In genomic region chr1:183694636-183695035, GRCh38 we compare ENCODE assay signal across 23 cellular contexts. TPM values are rescaled to one million over a fixed set of nuclear protein-coding genes. Genes with fewer than 3 reads are reported as not detected.
DNase-seq lines count a peak whose midpoint lies in the region; ATAC-seq and TF ChIP-seq lines count a peak whose summit lies in the region.
"Had no signal": no experiment of that assay in that cellular context is flagged by ENCODE, and none has a peak within 500 bp of the region (broad histone marks: within the 10 kb centered on the region; RNA-seq: fewer than 3 reads in every experiment).

No MANE protein-coding gene starts in this region.

- DNase-seq in Right ventricle myocardium inferior (ENCODE audit: missing footprints) (no peak), cardiac septum (ENCODE audit: low spot score) (no peak), neural crest cell (ENCODE audit: low read depth, low spot score) (no peak), NCI-H524 treated with DMSO at 0.1 percent for 48 hours (lab: John Stamatoyannopoulos, UW) (no peak), activated gamma-delta T cell (lab: John Stamatoyannopoulos, UW) (no peak), NCI-H2107 (lab: John Stamatoyannopoulos, UW) (no peak)
- DNase-seq: CD4-positive, alpha-beta memory T cell; DMS153; DMS79; GF-D8; GOT3; H7; HFFc6 had no signal

- no peak overlapping the region for H3K4me3 Mint-ChIP-seq in brain
- H3K4me3 Mint-ChIP-seq in neural crest cell, result no peak overlapping the region
- H3K4me3 Mint-ChIP-seq: CD14-positive monocyte; CD4-positive, alpha-beta memory T cell; HFFc6 had no signal

- no peak for TF ChIP-seq CTCF in brain (conservative IDR thresholded peaks at IDR 0.05)
- no peak for TF ChIP-seq CTCF in neural crest cell (conservative IDR thresholded peaks at IDR 0.05)

- no peaks in the 10 kb centered on the region for H3K27me3 Mint-ChIP-seq in brain
- H3K27me3 Mint-ChIP-seq in neural crest cell (ENCODE audit: low read depth), result no peaks in the 10 kb centered on the region

- H3K36me3 Mint-ChIP-seq in brain (peaks cover 6% of the 10 kb centered on the region), neural crest cell (ENCODE audit: low read depth) (no peaks in the 10 kb centered on the region)
- H3K36me3 Mint-ChIP-seq: CD14-positive monocyte; CD4-positive, alpha-beta memory T cell had no signal

- intact Hi-C loops in Right ventricle myocardium inferior (cut with DNase I) (no loop called here), cardiac septum (cut with DNase I) (no loop called here)

- peak; percentile 9 for ATAC-seq in Right ventricle myocardium inferior
- ATAC-seq: HCT116 had no signal

- H3K9me3 Mint-ChIP-seq in brain, result no peaks in the 10 kb centered on the region
- H3K9me3 Mint-ChIP-seq in neural crest cell, result no peaks in the 10 kb centered on the region
- H3K9me3 Mint-ChIP-seq: CD14-positive monocyte; CD4-positive, alpha-beta memory T cell; HFFc6 had no signal

- peak overlapping the region; percentile 8 for H3K27ac ChIP-seq in layer of hippocampus (ENCODE audit: low read depth, low read length)
- H3K27ac ChIP-seq: 22Rv1, BLaER1 had no signal

- H3K4me1 Mint-ChIP-seq in brain (peaks cover 34% of the 10 kb centered on the region), neural crest cell (peaks cover 2% of the 10 kb centered on the region)

- H3K27ac Mint-ChIP-seq in brain, result peak overlapping the region in 3 of 5 experiments; percentile 63 to 79 (median 72)
- H3K27ac Mint-ChIP-seq in neural crest cell (ENCODE audit: unreplicated experiment), result peak overlapping the region; percentile 24
- H3K27ac Mint-ChIP-seq: CD14-positive monocyte; CD4-positive, alpha-beta memory T cell; HFFc6 had no signal

- no peaks in the 10 kb centered on the region for H3K27me3 ChIP-seq in layer of hippocampus (ENCODE audit: control insufficient read depth, insufficient read depth, low read length)
- H3K27me3 ChIP-seq: BLaER1 had no signal

RNA-seq across cellular contexts. Expression of gene APOBEC4, which starts 41.5 kb away (rescaled TPM):
- total RNA-seq in Right ventricle myocardium inferior (not detected), cardiac septum (not detected), neural crest cell (not detected in 2 replicates)
- not detected for polyA plus RNA-seq in brain (ENCODE audit: insufficient read depth, low read depth, low replicate concordance)
- total RNA-seq: CD4-positive, alpha-beta memory T cell; Daoy; H7; HepG2; HFFc6 had no signal
- polyA plus RNA-seq: A549; AG04450; CD14-positive monocyte; CD4-positive, alpha-beta memory T cell; HepG2 had no signal

RNA-seq across cellular contexts. Expression of gene ARPC5, which starts 59.1 kb away (rescaled TPM):
- total RNA-seq in Right ventricle myocardium inferior, result 40.2 TPM
- 49.8 TPM for total RNA-seq in cardiac septum
- polyA plus RNA-seq in brain (ENCODE audit: insufficient read depth, low read depth, low replicate concordance), result 150 TPM
- total RNA-seq in neural crest cell, result 87.0 and 94.6 TPM in 2 replicates
